9 cellular contexts compared by ENCODE assay signal in the genomic region with DNA sequence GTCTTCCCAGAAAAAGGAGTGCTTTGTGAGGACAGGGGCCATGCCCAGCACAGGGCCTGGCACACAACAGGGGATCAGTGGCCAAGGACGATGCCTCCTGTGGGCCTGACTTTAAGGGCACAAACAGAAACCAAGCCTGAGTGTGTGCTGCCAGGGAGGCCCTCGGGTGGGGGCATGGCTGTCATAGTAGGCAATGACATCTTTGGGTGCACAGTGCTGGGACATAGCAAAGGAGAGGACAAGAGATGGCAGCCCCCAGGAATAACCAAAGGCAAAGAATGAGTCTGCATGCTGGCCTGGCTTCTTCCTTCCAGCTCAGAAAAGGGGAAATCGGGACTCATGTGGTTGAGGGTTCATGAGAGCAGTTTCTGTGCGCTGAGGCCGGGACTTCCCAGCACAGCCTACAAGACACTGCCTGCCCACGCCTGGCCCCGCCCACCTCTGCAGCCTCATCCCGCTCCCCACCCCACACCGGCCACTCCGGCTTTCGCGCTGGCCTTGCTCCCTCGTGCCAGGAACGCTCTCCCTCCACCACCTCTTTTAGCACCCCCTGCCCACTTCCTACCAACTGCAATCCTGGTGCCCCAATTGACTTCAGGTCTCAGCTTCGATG. TPM values are rescaled to one million over a fixed set of nuclear protein-coding genes. Genes with fewer than 3 reads are reported as not detected.
DNase-seq lines count a peak whose midpoint lies in the region; ATAC-seq, FAIRE-seq and TF ChIP-seq lines count a peak whose summit lies in the region.
"Had no signal": no experiment of that assay in that cellular context is flagged by ENCODE, and none has a peak within 500 bp of the region (broad histone marks: within the 10 kb centered on the region; RNA-seq: fewer than 3 reads in every experiment).

No MANE protein-coding gene starts in this region.

- no peak overlapping the region for H3K27ac ChIP-seq in K562 (ENCODE audit: extremely low read depth, low read depth, low read length)

- H3K4me1 Mint-ChIP-seq in nephron progenitor cell: peaks cover 27% of the 10 kb centered on the region

- no peaks in the 10 kb centered on the region for H3K9me3 ChIP-seq in K562 (replicated peaks; ENCODE audit: control insufficient read depth, insufficient read depth, low read depth, low read length)

- H4K20me1 ChIP-seq in K562 (replicated peaks; ENCODE audit: control insufficient read depth, insufficient read depth, low read length): peaks cover 7% of the 10 kb centered on the region

- no peak for TF ChIP-seq POLR2A in K562 (conservative IDR thresholded peaks at IDR 0.05)

- WGBS in K562 (ENCODE audit: insufficient coverage, low coverage, missing lambda C conversion rate): 6% methylated on average over 11 of the region's 15 CpGs

- peaks cover 53 to 60% of the 10 kb centered on the region in 2 experiments for H3K27me3 ChIP-seq in K562 (ENCODE audit: control insufficient read depth in 2 of 2, insufficient read depth in 2 of 2, low read length in 2 of 2)

- H2AFZ ChIP-seq in K562 (ENCODE audit: low read depth, low read length): no peak overlapping the region

- no peak for TF ChIP-seq RAD21 in K562 (CRISPR knock-in tag; conservative IDR thresholded peaks at IDR 0.05 in 1 of 2, IDR thresholded peaks at IDR 0.05 in 1 of 2)

- no peak for FAIRE-seq in K562 (lab: Jason Lieb, UNC)

- H3K4me2 ChIP-seq in K562 (ENCODE audit: insufficient read depth, low read length): no peak overlapping the region

- H3K27me3 Mint-ChIP-seq in nephron progenitor cell (ENCODE audit: low read depth, poor library complexity): peaks cover 88% of the 10 kb centered on the region

- H3K36me3 Mint-ChIP-seq in nephron progenitor cell (ENCODE audit: low read depth): no peaks in the 10 kb centered on the region

- H3K36me3 ChIP-seq in K562 (ENCODE audit: control insufficient read depth, insufficient read depth, low read length): no peaks in the 10 kb centered on the region

- in situ Hi-C loops in K562 (cut with MboI): no loop called here

- TF ChIP-seq EP300 in K562 (IDR thresholded peaks at IDR 0.05; ENCODE audit: low read length): no peak

- H3K9ac ChIP-seq in K562 (ENCODE audit: insufficient read depth in 1 of 2, low read depth in 2 of 2, low read length in 2 of 2): no peak overlapping the region

- peak overlapping the region; percentile 11 for H3K4me3 Mint-ChIP-seq in nephron progenitor cell

- no peak overlapping the region for H3K4me3 ChIP-seq in K562

- DNase-seq in activated CD4-positive, alpha-beta T cell treated with anti-CD3 and anti-CD28 coated beads for 48 hours: peak; percentile 36
- DNase-seq in activated CD4-positive, alpha-beta T cell treated with anti-CD3 and anti-CD28 coated beads for 4 hours: no peak
- DNase-seq in K562 (ENCODE audit: extremely low read depth in 1 of 4, low spot score in 3 of 4) (no peak), nephron progenitor cell (peak; percentile 69), iPS-NIHi7 (ENCODE audit: extremely low spot score) (no peak), epidermal melanocyte (ENCODE audit: insufficient read length, low spot score) (no peak), GM19240 (ENCODE audit: insufficient read length, low spot score) (no peak)

- CTCF ChIA-PET in K562 (lab: Yijun Ruan, JAX; ENCODE audit: low intra/inter-chr PET ratio): no interaction called here

- no peak overlapping the region for H3K27ac Mint-ChIP-seq in nephron progenitor cell

- peaks cover 0 to 11% of the 10 kb centered on the region in 2 experiments; a peak in 2 of 5 replicates for H3K4me1 ChIP-seq in K562 (replicated peaks in 1 of 2; ENCODE audit: control insufficient read depth in 2 of 2, insufficient read depth in 2 of 2, low read length in 2 of 2)

- TF ChIP-seq CTCF in K562 (IDR thresholded peaks at IDR 0.05 in 2 of 3, conservative IDR thresholded peaks at IDR 0.05 in 1 of 3; ENCODE audit: insufficient read depth in 2 of 3, low read depth in 1 of 3, low read length in 3 of 3): no peak
- no peak for TF ChIP-seq CTCF in nephron progenitor cell (IDR thresholded peaks at IDR 0.05)

- POLR2A ChIA-PET in K562 (lab: Yijun Ruan, JAX): interaction anchor here (1.2 kb wide), 1 partner anchor 15 kb away, joined by 6 read pairs; no protein-coding TSS in a partner anchor

- peaks cover 3% of the 10 kb centered on the region for H3K9me3 Mint-ChIP-seq in nephron progenitor cell

- intact Hi-C loops in K562 (cut with micrococcal nuclease): no loop called here

- H3K9me1 ChIP-seq in K562 (ENCODE audit: control insufficient read depth, insufficient read depth, low read length): no peaks in the 10 kb centered on the region

- peak; percentile 40 for ATAC-seq in HG03280 (IDR thresholded peaks at IDR 0.05; ENCODE audit: unreplicated experiment)
- peak; percentile 68 for ATAC-seq in K562

- no TSS peak for BruUV-seq in K562 (replicated peaks; lab: Mats Ljungman, UMichigan)

- H3K79me2 ChIP-seq in K562 (ENCODE audit: control insufficient read depth, insufficient read depth, low read length): no peaks in the 10 kb centered on the region

TF ChIP-seq in K562, 482 proteins besides CTCF, POLR2A, EP300 and RAD21:
- peak; percentile 20; the same call in 1 of the 2 replicates for TF ChIP-seq EGR1 (conservative IDR thresholded peaks at IDR 0.05)
- no peak for TF ChIP-seq SRSF1 (IDR thresholded peaks at IDR 0.05; ENCODE audit: low read depth, low read length)
- TF ChIP-seq GABPA (tag; conservative IDR thresholded peaks at IDR 0.05; ENCODE audit: low read depth): no peak
- TF ChIP-seq, protein P1, sequence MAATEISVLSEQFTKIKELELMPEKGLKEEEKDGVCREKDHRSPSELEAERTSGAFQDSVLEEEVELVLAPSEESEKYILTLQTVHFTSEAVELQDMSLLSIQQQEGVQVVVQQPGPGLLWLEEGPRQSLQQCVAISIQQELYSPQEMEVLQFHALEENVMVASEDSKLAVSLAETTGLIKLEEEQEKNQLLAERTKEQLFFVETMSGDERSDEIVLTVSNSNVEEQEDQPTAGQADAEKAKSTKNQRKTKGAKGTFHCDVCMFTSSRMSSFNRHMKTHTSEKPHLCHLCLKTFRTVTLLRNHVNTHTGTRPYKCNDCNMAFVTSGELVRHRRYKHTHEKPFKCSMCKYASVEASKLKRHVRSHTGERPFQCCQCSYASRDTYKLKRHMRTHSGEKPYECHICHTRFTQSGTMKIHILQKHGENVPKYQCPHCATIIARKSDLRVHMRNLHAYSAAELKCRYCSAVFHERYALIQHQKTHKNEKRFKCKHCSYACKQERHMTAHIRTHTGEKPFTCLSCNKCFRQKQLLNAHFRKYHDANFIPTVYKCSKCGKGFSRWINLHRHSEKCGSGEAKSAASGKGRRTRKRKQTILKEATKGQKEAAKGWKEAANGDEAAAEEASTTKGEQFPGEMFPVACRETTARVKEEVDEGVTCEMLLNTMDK (IDR thresholded peaks at IDR 0.05; ENCODE audit: borderline replicate concordance, insufficient read depth, low read depth, low read length, poor library complexity, severe bottlenecking): no peak
- no peak for TF ChIP-seq L3MBTL2 (IDR thresholded peaks at IDR 0.05)
- TF ChIP-seq, protein P2, sequence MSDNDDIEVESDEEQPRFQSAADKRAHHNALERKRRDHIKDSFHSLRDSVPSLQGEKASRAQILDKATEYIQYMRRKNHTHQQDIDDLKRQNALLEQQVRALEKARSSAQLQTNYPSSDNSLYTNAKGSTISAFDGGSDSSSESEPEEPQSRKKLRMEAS (CRISPR knock-in tag; IDR thresholded peaks at IDR 0.05): no peak
- no peak for TF ChIP-seq SMC3 (conservative IDR thresholded peaks at IDR 0.05; ENCODE audit: insufficient read depth, low read depth, low read length)
- TF ChIP-seq BCOR (IDR thresholded peaks at IDR 0.05): no peak

RNA-seq across cellular contexts. Expression of a gene that starts 13.8 kb away (rescaled TPM):
- not detected in 2 replicates for total RNA-seq in K562 (2011; cell fraction: chromatin; rRNA removed; ENCODE audit: low replicate concordance)
- total RNA-seq in K562 (2011; cell fraction: nucleolus; rRNA removed): not detected in 2 replicates
- not detected in 2 replicates for total RNA-seq in K562 (2011; cell fraction: nucleoplasm; rRNA removed)
- total RNA-seq in K562 (2014; rRNA removed): not detected in 2 replicates
- total RNA-seq in K562 (2014; rRNA removed; fragmentation: Illumina TruSeq; extraction: Trizol): not detected in 2 replicates
- not detected in 2 replicates for total RNA-seq in K562 (2015; rRNA removed; fragmentation: Illumina TruSeq; extraction: Trizol)
- 0.07 TPM in 1 of 2 replicates, not detected in the other for total RNA-seq in K562 (2021)
- polyA plus RNA-seq in K562 (2011; rRNA removed): not detected in 2 replicates
- polyA plus RNA-seq in K562 (2011; cell fraction: cytosol; rRNA removed): not detected in 2 replicates
- not detected in 2 replicates for polyA plus RNA-seq in K562 (2011; cell fraction: nucleus; rRNA removed)
- 0.14 TPM in 1 of 2 replicates, not detected in the other for polyA plus RNA-seq in K562 (2012)
- not detected in 2 replicates for polyA plus RNA-seq in K562 (2014; fragmentation: Illumina TruSeq; extraction: Trizol)
- not detected for polyA plus RNA-seq in K562 (2014; fragmentation: Nextera tagmentation; extraction: Ambion mirVana)
- polyA plus RNA-seq in K562 (2014; rRNA removed): not detected in 2 replicates
- not detected in 2 replicates for polyA minus RNA-seq in K562 (2011; rRNA and poly(A)+ RNA removed)
- polyA minus RNA-seq in K562 (2011; cell fraction: cytosol; rRNA and poly(A)+ RNA removed): not detected in 2 replicates
- polyA minus RNA-seq in K562 (2011; cell fraction: nucleus; rRNA and poly(A)+ RNA removed): not detected in 2 replicates
- total RNA-seq: epithelial cell of proximal tubule had no signal

Comparison
In these comparisons a context has a peak if more than half of its experiments do, and no peak if none do; other contexts are left out.
1. DNase-seq: peak in activated CD4-positive, alpha-beta T cell treated with anti-CD3 and anti-CD28 coated beads for 48 hours (single experiment) and nephron progenitor cell (single experiment); none in activated CD4-positive, alpha-beta T cell treated with anti-CD3 and anti-CD28 coated beads for 4 hours (0 of 2), K562 (0 of 4), iPS-NIHi7 (single experiment), epidermal melanocyte (single experiment) and GM19240 (single experiment).